ENCODE assay signal across 25 cellular contexts in genomic region chr1:70202173-70202758, GRCh38. TPM values are rescaled to one million over a fixed set of nuclear protein-coding genes. Genes with fewer than 3 reads are reported as not detected.
DNase-seq lines count a peak whose midpoint lies in the region; ATAC-seq and TF ChIP-seq lines count a peak whose summit lies in the region.
"Had no signal": no experiment of that assay in that cellular context is flagged by ENCODE, and none has a peak within 500 bp of the region (broad histone marks: within the 10 kb centered on the region; RNA-seq: fewer than 3 reads in every experiment).

No MANE protein-coding gene starts in this region.

- H3K27ac Mint-ChIP-seq in glutamatergic neuron (ENCODE audit: unreplicated experiment): no peak overlapping the region
- H3K27ac Mint-ChIP-seq: activated CD8-positive, alpha-beta T cell treated with anti-CD3 and anti-CD28 coated beads, Interleukin-2, amount 10 ng/mL, durations not matched to agents 7 days and 5 days; activated T-cell treated with anti-CD3 and anti-CD28 coated beads, Interleukin-2, amount 50 U/mL, for 24 hours had no signal

- peaks cover 7% of the 10 kb centered on the region for H3K4me1 Mint-ChIP-seq in glutamatergic neuron (ENCODE audit: low read depth, unreplicated experiment)

- H3K27me3 ChIP-seq in foreskin keratinocyte: no peaks in the 10 kb centered on the region
- H3K27me3 ChIP-seq: upper lobe of left lung had no signal

- H3K4me1 ChIP-seq in foreskin keratinocyte: peaks cover 6% of the 10 kb centered on the region

- peaks cover 12% of the 10 kb centered on the region for H3K9me3 Mint-ChIP-seq in glutamatergic neuron (ENCODE audit: unreplicated experiment)
- H3K9me3 Mint-ChIP-seq: activated T-cell treated with anti-CD3 and anti-CD28 coated beads, Interleukin-2, amount 50 U/mL, for 24 hours; CD4-positive, CD25-positive, alpha-beta regulatory T cell; effector memory CD8-positive, alpha-beta T cell had no signal

- H3K27me3 Mint-ChIP-seq in glutamatergic neuron (ENCODE audit: unreplicated experiment): peaks cover 5% of the 10 kb centered on the region
- H3K27me3 Mint-ChIP-seq: activated T-cell treated with anti-CD3 and anti-CD28 coated beads, Interleukin-2, amount 50 U/mL, for 24 hours; CD4-positive, CD25-positive, alpha-beta regulatory T cell; effector memory CD8-positive, alpha-beta T cell had no signal

- TF ChIP-seq CTCF in glutamatergic neuron (IDR thresholded peaks at IDR 0.05; ENCODE audit: partially characterized antibody, unreplicated experiment): no peak
- no peak for TF ChIP-seq CTCF in foreskin keratinocyte (conservative IDR thresholded peaks at IDR 0.05)

- H3K4me3 Mint-ChIP-seq in glutamatergic neuron (ENCODE audit: unreplicated experiment): peak overlapping the region; percentile 71
- H3K4me3 Mint-ChIP-seq: activated CD8-positive, alpha-beta T cell treated with anti-CD3 and anti-CD28 coated beads, Interleukin-2, amount 10 ng/mL, durations not matched to agents 7 days and 5 days; effector memory CD8-positive, alpha-beta T cell had no signal

- no peak overlapping the region for H3K27ac ChIP-seq in foreskin keratinocyte
- H3K27ac ChIP-seq: 22Rv1, upper lobe of left lung had no signal

- ATAC-seq in GM21786 (IDR thresholded peaks at IDR 0.05; ENCODE audit: unreplicated experiment) (peak; percentile 28), foreskin keratinocyte (no peak)
- ATAC-seq: activated CD8-positive, alpha-beta T cell treated with anti-CD3 and anti-CD28 coated beads, Interleukin-2, amount 10 ng/mL, durations not matched to agents 7 days and 5 days; effector memory CD8-positive, alpha-beta T cell; left cardiac atrium had no signal

- DNase-seq in NOMO-1 treated with DMSO at 0.1 percent for 48 hours (lab: John Stamatoyannopoulos, UW; ENCODE audit: unreplicated experiment) (peak; percentile 35), NOMO-1 treated with dmso at 0.1 percent for 144 hours (lab: John Stamatoyannopoulos, UW; ENCODE audit: unreplicated experiment) (no peak), MV-4-11 (lab: John Stamatoyannopoulos, UW) (peak; percentile 30), glutamatergic neuron (no peak), NCI-H2081 (lab: John Stamatoyannopoulos, UW) (no peak), foreskin keratinocyte (no peak), activated T-cell treated with anti-CD3 and anti-CD28 coated beads for 4 hours (no peak)
- DNase-seq: activated CD4-positive, CD25-positive, alpha-beta regulatory T cell treated with anti-CD3 and anti-CD28 coated beads, Interleukin-2, amount 50 U/mL, for 72 hours; activated CD8-positive, alpha-beta T cell treated with anti-CD3 and anti-CD28 coated beads, Interleukin-2, amount 10 ng/mL, durations not matched to agents 7 days and 5 days; activated naive CD4-positive, alpha-beta T cell treated with Interleukin-2 at 50 U/mL for 16 hours; activated T-cell treated with anti-CD3 and anti-CD28 coated beads, Interleukin-2, amount 50 U/mL, for 24 hours; CD4-positive, CD25-positive, alpha-beta regulatory T cell; effector memory CD8-positive, alpha-beta T cell; foreskin fibroblast; Karpas-422; left cardiac atrium; NCI-H1092; NCI-H187 treated with DMSO at 0.1 percent for 48 hours; NCI-H2227 treated with DMSO at 0.1 percent for 48 hours; SHP77 treated with DMSO at 0.1 percent for 48 hours; small intestine; stimulated activated CD4-positive, alpha-beta T cell treated with anti-CD3 and anti-CD28 coated beads, Interleukin-1b, Interleukin-23, amount 100 ng/mL, for 48 hours; upper lobe of left lung had no signal

- H3K36me3 Mint-ChIP-seq in glutamatergic neuron (ENCODE audit: unreplicated experiment): no peaks in the 10 kb centered on the region

RNA-seq across cellular contexts. Expression of gene LRRC40, which starts 3.1 kb away (rescaled TPM):
- total RNA-seq in glutamatergic neuron (ENCODE audit: unreplicated experiment): 47.2 TPM
- 26.5 and 27.0 TPM in 2 replicates for total RNA-seq in foreskin keratinocyte
- 8.3 and 10.2 TPM in 2 replicates for polyA plus RNA-seq in foreskin keratinocyte

RNA-seq across cellular contexts. Expression of gene SRSF11, which starts 18.9 kb away (rescaled TPM):
- 265 TPM for total RNA-seq in glutamatergic neuron (ENCODE audit: unreplicated experiment)
- total RNA-seq in foreskin keratinocyte: 96.7 and 103 TPM in 2 replicates
- polyA plus RNA-seq in foreskin keratinocyte: 34.7 and 44.5 TPM in 2 replicates

Comparison
In these comparisons a context has a peak if more than half of its experiments do, and no peak if none do; other contexts are left out.
1. DNase-seq: peak in NOMO-1 treated with DMSO at 0.1 percent for 48 hours (single experiment) and MV-4-11 (single experiment); none in NOMO-1 treated with dmso at 0.1 percent for 144 hours (single experiment), glutamatergic neuron (single experiment), NCI-H2081 (0 of 2), foreskin keratinocyte (0 of 2) and activated T-cell treated with anti-CD3 and anti-CD28 coated beads for 4 hours (single experiment).